In genomic region chr3:128725547-128725931, GRCh38 we compare ENCODE assay signal across 8 cellular contexts. TPM values are rescaled to one million over a fixed set of nuclear protein-coding genes. Genes with fewer than 3 reads are reported as not detected.
A peak's percentile ranks its signal among the peaks of the same experiment; 100 is the strongest.
DNase-seq lines count a peak whose midpoint lies in the region; ATAC-seq and TF ChIP-seq lines count a peak whose summit lies in the region.

No MANE protein-coding gene starts in this region.

- peaks cover 20% of the 10 kb centered on the region for H3K79me2 ChIP-seq in trophoblast cell (ENCODE audit: control insufficient read depth, insufficient read depth, low read length, poor library complexity)

- no peak overlapping the region for H3K23ac ChIP-seq in trophoblast cell (ENCODE audit: low read length)

- peak overlapping the region; percentile 90 for H4K8ac ChIP-seq in trophoblast cell (ENCODE audit: low read depth, low read length)

- no peak overlapping the region for H2BK120ac ChIP-seq in trophoblast cell (ENCODE audit: insufficient read depth, low read length, poor library complexity)

- peak overlapping the region; percentile 25 for H3K4me2 ChIP-seq in trophoblast cell (ENCODE audit: low read length)

- in situ Hi-C loops in G401 (cut with HindIII; ENCODE audit: low sequenced_read_pairs), result no loop called here

- WGBS in trophoblast cell (ENCODE audit: extremely low coverage, insufficient coverage, insufficient read length), result no CpG with 5 or more reads among the region's 5 CpGs

- H3K27me3 ChIP-seq in trophoblast cell (ENCODE audit: insufficient read depth, low read length), result no peaks in the 10 kb centered on the region

- H3K4ac ChIP-seq in trophoblast cell (ENCODE audit: low read depth, low read length), result no peak overlapping the region

- H2BK12ac ChIP-seq in trophoblast cell (ENCODE audit: low read length), result no peak overlapping the region

- ATAC-seq in HG03521 (IDR thresholded peaks at IDR 0.05; ENCODE audit: unreplicated experiment), result peak; percentile 14

- no peak for TF ChIP-seq CTCF in AG10803 (conservative IDR thresholded peaks at IDR 0.05; ENCODE audit: low read length)
- TF ChIP-seq CTCF in GM20000 (IDR thresholded peaks at IDR 0.05; ENCODE audit: extremely low read depth, missing control alignments), result no peak

- peaks cover 7% of the 10 kb centered on the region for H3K79me1 ChIP-seq in trophoblast cell (ENCODE audit: low read length)

- H2BK5ac ChIP-seq in trophoblast cell (ENCODE audit: low read depth, low read length, poor library complexity), result peak overlapping the region; percentile 22

- no peak overlapping the region for H3K18ac ChIP-seq in trophoblast cell (ENCODE audit: low read length)

- H3K9me3 ChIP-seq in trophoblast cell (ENCODE audit: insufficient read depth, low read depth, low read length), result no peaks in the 10 kb centered on the region

- H3K27ac ChIP-seq in cingulate gyrus (ENCODE audit: low read depth, low read length) (peak overlapping the region; percentile 94), trophoblast cell (ENCODE audit: low read depth, low read length) (no peak overlapping the region)

- no peaks in the 10 kb centered on the region for H3K36me3 ChIP-seq in trophoblast cell (ENCODE audit: control insufficient read depth in 1 of 2, insufficient read depth in 2 of 2, low read length in 2 of 2)

- peaks cover 0 to 5% of the 10 kb centered on the region in 2 experiments for H3K4me1 ChIP-seq in trophoblast cell (ENCODE audit: control insufficient read depth in 1 of 2, insufficient read depth in 2 of 2, low read length in 2 of 2)

- H4K91ac ChIP-seq in trophoblast cell (ENCODE audit: low read depth, low read length), result peak overlapping the region; percentile 36

- H2AFZ ChIP-seq in trophoblast cell (ENCODE audit: insufficient read depth, low read length, poor library complexity), result peak overlapping the region; percentile 42

- H3K9ac ChIP-seq in trophoblast cell (ENCODE audit: low read length), result no peak overlapping the region

- H3K14ac ChIP-seq in trophoblast cell (ENCODE audit: low read length), result peak overlapping the region; percentile 5

- H3K4me3 ChIP-seq in AG10803 (ENCODE audit: low read length) (peak overlapping the region; percentile 8; the same call in 1 of the 2 replicates), trophoblast cell (ENCODE audit: low read depth, low read length) (no peak overlapping the region)

- peak overlapping the region; percentile 28 for H4K12ac ChIP-seq in trophoblast cell (ENCODE audit: low read depth, low read length)

- no peak for DNase-seq in AG10803 (ENCODE audit: low read depth)
- peak; percentile 44 for DNase-seq in GM20000 (ENCODE audit: low spot score)
- DNase-seq in trophoblast cell, result no peak
- DNase-seq in NCI-H1092 (lab: John Stamatoyannopoulos, UW), result no peak
- no peak for DNase-seq in G401 (ENCODE audit: low spot score)
- no peak for DNase-seq in ecto neural progenitor cell (ENCODE audit: low spot score)

- H2AK5ac ChIP-seq in trophoblast cell (ENCODE audit: low read length), result no peak overlapping the region

RNA-seq across cellular contexts. Expression of gene RAB7A, which starts 0.4 kb away (rescaled TPM):
- 236 and 247 TPM in 2 replicates for polyA plus RNA-seq in trophoblast cell (2013)
- 114 and 168 TPM in 2 replicates for total RNA-seq in G401 (2014; rRNA removed; shearing (Covaris generic))
